Comparison of ENCODE assay signal across 2 cellular contexts in the genomic region with DNA sequence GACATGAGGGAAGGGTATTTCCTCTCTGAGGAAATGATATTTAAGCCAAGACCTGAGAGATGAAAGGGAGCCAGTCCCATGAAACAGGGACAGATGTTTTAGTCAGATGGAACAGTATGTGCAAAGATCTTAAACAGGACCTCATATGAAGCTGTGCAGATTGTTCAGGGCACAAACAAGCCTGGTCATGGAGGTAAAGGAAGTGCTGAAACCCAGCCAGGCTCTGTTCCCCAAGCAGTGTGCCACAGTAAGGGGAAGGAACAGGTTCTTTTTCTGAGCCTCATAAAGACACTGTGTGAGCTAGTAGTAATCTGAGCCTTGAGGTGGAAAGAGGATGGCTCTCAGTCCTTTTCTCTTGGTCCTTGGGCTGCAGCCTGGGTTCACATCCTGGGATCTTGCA.
TF ChIP-seq lines count a peak whose summit lies in the region.

No MANE protein-coding gene starts in this region.

TF ChIP-seq in SK-N-SH treated with all-trans-retinoic acid at 6 μM for 48 hours, 23 proteins besides CTCF, POLR2A, EP300 and RAD21 (continued from another document):
- TF ChIP-seq, protein P1, sequence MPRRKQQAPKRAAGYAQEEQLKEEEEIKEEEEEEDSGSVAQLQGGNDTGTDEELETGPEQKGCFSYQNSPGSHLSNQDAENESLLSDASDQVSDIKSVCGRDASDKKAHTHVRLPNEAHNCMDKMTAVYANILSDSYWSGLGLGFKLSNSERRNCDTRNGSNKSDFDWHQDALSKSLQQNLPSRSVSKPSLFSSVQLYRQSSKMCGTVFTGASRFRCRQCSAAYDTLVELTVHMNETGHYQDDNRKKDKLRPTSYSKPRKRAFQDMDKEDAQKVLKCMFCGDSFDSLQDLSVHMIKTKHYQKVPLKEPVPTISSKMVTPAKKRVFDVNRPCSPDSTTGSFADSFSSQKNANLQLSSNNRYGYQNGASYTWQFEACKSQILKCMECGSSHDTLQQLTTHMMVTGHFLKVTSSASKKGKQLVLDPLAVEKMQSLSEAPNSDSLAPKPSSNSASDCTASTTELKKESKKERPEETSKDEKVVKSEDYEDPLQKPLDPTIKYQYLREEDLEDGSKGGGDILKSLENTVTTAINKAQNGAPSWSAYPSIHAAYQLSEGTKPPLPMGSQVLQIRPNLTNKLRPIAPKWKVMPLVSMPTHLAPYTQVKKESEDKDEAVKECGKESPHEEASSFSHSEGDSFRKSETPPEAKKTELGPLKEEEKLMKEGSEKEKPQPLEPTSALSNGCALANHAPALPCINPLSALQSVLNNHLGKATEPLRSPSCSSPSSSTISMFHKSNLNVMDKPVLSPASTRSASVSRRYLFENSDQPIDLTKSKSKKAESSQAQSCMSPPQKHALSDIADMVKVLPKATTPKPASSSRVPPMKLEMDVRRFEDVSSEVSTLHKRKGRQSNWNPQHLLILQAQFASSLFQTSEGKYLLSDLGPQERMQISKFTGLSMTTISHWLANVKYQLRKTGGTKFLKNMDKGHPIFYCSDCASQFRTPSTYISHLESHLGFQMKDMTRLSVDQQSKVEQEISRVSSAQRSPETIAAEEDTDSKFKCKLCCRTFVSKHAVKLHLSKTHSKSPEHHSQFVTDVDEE (CRISPR knock-in tag; IDR thresholded peaks at IDR 0.05) = no peak
- TF ChIP-seq TOX (CRISPR knock-in tag; IDR thresholded peaks at IDR 0.05; ENCODE audit: borderline replicate concordance) (no peak), ISL1 (CRISPR knock-in tag; IDR thresholded peaks at IDR 0.05) (no peak), GLIS3 (CRISPR knock-in tag; IDR thresholded peaks at IDR 0.05) (no peak), TCF4 (CRISPR knock-in tag; IDR thresholded peaks at IDR 0.05; ENCODE audit: borderline replicate concordance) (no peak), ARNTL (CRISPR knock-in tag; IDR thresholded peaks at IDR 0.05; ENCODE audit: borderline replicate concordance, low read depth) (no peak), CSDC2 (CRISPR knock-in tag; IDR thresholded peaks at IDR 0.05) (no peak), RARB (CRISPR knock-in tag; IDR thresholded peaks at IDR 0.05) (no peak), ZFP3 (CRISPR knock-in tag; IDR thresholded peaks at IDR 0.05) (no peak), ZNF565 (CRISPR knock-in tag; conservative IDR thresholded peaks at IDR 0.05; ENCODE audit: low read depth) (no peak)
- TF ChIP-seq, protein P2, sequence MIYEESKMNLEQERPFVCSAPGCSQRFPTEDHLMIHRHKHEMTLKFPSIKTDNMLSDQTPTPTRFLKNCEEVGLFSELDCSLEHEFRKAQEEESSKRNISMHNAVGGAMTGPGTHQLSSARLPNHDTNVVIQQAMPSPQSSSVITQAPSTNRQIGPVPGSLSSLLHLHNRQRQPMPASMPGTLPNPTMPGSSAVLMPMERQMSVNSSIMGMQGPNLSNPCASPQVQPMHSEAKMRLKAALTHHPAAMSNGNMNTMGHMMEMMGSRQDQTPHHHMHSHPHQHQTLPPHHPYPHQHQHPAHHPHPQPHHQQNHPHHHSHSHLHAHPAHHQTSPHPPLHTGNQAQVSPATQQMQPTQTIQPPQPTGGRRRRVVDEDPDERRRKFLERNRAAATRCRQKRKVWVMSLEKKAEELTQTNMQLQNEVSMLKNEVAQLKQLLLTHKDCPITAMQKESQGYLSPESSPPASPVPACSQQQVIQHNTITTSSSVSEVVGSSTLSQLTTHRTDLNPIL (CRISPR knock-in tag; IDR thresholded peaks at IDR 0.05; ENCODE audit: low read depth) = no peak
- TF ChIP-seq, protein P3, sequence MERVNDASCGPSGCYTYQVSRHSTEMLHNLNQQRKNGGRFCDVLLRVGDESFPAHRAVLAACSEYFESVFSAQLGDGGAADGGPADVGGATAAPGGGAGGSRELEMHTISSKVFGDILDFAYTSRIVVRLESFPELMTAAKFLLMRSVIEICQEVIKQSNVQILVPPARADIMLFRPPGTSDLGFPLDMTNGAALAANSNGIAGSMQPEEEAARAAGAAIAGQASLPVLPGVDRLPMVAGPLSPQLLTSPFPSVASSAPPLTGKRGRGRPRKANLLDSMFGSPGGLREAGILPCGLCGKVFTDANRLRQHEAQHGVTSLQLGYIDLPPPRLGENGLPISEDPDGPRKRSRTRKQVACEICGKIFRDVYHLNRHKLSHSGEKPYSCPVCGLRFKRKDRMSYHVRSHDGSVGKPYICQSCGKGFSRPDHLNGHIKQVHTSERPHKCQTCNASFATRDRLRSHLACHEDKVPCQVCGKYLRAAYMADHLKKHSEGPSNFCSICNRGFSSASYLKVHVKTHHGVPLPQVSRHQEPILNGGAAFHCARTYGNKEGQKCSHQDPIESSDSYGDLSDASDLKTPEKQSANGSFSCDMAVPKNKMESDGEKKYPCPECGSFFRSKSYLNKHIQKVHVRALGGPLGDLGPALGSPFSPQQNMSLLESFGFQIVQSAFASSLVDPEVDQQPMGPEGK (CRISPR knock-in tag; IDR thresholded peaks at IDR 0.05; ENCODE audit: borderline replicate concordance) = no peak
- TF ChIP-seq, protein P4, sequence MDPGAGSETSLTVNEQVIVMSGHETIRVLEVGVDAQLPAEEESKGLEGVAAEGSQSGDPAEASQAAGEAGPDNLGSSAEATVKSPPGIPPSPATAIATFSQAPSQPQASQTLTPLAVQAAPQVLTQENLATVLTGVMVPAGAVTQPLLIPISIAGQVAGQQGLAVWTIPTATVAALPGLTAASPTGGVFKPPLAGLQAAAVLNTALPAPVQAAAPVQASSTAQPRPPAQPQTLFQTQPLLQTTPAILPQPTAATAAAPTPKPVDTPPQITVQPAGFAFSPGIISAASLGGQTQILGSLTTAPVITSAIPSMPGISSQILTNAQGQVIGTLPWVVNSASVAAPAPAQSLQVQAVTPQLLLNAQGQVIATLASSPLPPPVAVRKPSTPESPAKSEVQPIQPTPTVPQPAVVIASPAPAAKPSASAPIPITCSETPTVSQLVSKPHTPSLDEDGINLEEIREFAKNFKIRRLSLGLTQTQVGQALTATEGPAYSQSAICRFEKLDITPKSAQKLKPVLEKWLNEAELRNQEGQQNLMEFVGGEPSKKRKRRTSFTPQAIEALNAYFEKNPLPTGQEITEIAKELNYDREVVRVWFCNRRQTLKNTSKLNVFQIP (CRISPR knock-in tag; IDR thresholded peaks at IDR 0.05; ENCODE audit: borderline replicate concordance, low read depth) = no peak
- TF ChIP-seq, protein P5, sequence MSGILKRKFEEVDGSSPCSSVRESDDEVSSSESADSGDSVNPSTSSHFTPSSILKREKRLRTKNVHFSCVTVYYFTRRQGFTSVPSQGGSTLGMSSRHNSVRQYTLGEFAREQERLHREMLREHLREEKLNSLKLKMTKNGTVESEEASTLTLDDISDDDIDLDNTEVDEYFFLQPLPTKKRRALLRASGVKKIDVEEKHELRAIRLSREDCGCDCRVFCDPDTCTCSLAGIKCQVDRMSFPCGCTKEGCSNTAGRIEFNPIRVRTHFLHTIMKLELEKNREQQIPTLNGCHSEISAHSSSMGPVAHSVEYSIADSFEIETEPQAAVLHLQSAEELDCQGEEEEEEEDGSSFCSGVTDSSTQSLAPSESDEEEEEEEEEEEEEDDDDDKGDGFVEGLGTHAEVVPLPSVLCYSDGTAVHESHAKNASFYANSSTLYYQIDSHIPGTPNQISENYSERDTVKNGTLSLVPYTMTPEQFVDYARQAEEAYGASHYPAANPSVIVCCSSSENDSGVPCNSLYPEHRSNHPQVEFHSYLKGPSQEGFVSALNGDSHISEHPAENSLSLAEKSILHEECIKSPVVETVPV (CRISPR knock-in tag; IDR thresholded peaks at IDR 0.05) = no peak

TF ChIP-seq in SK-N-SH, 30 proteins besides CTCF, POLR2A, EP300 and RAD21 (continued from another document):
- TF ChIP-seq, protein P6, sequence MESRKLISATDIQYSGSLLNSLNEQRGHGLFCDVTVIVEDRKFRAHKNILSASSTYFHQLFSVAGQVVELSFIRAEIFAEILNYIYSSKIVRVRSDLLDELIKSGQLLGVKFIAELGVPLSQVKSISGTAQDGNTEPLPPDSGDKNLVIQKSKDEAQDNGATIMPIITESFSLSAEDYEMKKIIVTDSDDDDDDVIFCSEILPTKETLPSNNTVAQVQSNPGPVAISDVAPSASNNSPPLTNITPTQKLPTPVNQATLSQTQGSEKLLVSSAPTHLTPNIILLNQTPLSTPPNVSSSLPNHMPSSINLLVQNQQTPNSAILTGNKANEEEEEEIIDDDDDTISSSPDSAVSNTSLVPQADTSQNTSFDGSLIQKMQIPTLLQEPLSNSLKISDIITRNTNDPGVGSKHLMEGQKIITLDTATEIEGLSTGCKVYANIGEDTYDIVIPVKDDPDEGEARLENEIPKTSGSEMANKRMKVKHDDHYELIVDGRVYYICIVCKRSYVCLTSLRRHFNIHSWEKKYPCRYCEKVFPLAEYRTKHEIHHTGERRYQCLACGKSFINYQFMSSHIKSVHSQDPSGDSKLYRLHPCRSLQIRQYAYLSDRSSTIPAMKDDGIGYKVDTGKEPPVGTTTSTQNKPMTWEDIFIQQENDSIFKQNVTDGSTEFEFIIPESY (IDR thresholded peaks at IDR 0.05; ENCODE audit: borderline replicate concordance, low read depth) = no peak
- TF ChIP-seq FOXM1 (IDR thresholded peaks at IDR 0.05; ENCODE audit: low read depth) (no peak), NFIC (IDR thresholded peaks at IDR 0.05; ENCODE audit: borderline replicate concordance) (no peak), GABPA (IDR thresholded peaks at IDR 0.05; ENCODE audit: low read depth) (no peak), SMC3 (IDR thresholded peaks at IDR 0.05; ENCODE audit: low read depth, low read length) (no peak)
- TF ChIP-seq, protein P7, sequence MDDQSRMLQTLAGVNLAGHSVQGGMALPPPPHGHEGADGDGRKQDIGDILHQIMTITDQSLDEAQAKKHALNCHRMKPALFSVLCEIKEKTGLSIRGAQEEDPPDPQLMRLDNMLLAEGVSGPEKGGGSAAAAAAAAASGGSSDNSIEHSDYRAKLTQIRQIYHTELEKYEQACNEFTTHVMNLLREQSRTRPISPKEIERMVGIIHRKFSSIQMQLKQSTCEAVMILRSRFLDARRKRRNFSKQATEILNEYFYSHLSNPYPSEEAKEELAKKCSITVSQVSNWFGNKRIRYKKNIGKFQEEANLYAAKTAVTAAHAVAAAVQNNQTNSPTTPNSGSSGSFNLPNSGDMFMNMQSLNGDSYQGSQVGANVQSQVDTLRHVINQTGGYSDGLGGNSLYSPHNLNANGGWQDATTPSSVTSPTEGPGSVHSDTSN (IDR thresholded peaks at IDR 0.05) = no peak
- TF ChIP-seq, protein P8, sequence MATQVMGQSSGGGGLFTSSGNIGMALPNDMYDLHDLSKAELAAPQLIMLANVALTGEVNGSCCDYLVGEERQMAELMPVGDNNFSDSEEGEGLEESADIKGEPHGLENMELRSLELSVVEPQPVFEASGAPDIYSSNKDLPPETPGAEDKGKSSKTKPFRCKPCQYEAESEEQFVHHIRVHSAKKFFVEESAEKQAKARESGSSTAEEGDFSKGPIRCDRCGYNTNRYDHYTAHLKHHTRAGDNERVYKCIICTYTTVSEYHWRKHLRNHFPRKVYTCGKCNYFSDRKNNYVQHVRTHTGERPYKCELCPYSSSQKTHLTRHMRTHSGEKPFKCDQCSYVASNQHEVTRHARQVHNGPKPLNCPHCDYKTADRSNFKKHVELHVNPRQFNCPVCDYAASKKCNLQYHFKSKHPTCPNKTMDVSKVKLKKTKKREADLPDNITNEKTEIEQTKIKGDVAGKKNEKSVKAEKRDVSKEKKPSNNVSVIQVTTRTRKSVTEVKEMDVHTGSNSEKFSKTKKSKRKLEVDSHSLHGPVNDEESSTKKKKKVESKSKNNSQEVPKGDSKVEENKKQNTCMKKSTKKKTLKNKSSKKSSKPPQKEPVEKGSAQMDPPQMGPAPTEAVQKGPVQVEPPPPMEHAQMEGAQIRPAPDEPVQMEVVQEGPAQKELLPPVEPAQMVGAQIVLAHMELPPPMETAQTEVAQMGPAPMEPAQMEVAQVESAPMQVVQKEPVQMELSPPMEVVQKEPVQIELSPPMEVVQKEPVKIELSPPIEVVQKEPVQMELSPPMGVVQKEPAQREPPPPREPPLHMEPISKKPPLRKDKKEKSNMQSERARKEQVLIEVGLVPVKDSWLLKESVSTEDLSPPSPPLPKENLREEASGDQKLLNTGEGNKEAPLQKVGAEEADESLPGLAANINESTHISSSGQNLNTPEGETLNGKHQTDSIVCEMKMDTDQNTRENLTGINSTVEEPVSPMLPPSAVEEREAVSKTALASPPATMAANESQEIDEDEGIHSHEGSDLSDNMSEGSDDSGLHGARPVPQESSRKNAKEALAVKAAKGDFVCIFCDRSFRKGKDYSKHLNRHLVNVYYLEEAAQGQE (IDR thresholded peaks at IDR 0.05; ENCODE audit: low read depth, low read length) = no peak
